Comparison of ENCODE assay signal across 16 cellular contexts in the genomic region with DNA sequence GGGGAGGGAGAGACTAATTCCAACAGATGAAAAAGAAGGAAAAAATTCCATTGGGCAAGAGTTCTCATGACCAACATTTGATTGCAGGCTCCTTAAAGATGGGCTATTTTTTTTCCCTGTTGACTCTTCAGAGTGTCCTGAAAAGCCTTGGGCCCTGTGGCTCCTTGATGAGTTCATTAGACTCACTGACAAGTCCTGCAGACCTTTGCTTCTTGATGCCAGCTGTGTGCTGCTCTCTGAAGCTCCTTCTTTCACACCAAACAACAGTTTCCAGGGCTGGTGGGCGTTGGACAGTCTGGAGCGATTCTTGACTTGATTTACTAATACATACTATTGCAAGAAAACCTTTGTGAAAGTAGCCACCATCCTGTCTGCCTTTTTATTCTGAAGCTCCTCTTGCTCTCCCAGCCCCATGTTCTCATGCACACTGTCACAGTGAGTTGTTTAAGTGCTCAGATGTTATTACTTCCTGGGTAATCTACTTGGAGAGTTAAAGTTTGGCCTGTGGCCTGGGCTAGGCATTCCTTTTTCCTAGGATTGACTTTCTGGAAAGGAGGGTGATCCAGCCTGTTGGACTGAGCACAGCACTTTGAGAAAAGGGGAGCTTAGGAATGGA.
DNase-seq lines count a peak whose midpoint lies in the region; ATAC-seq and TF ChIP-seq lines count a peak whose summit lies in the region.
"Had no signal": no experiment of that assay in that cellular context is flagged by ENCODE, and none has a peak within 500 bp of the region (broad histone marks: within the 10 kb centered on the region; RNA-seq: fewer than 3 reads in every experiment).

No MANE protein-coding gene starts in this region.

- H3K27me3 Mint-ChIP-seq in T-helper 17 cell: no peaks in the 10 kb centered on the region
- H3K27me3 Mint-ChIP-seq in neural progenitor cell (ENCODE audit: insufficient read depth, low read depth): peaks cover 3% of the 10 kb centered on the region
- H3K27me3 Mint-ChIP-seq: type B pancreatic cell had no signal

- TF ChIP-seq CTCF in HEK293 (tag by site-specific recombination; IDR thresholded peaks at IDR 0.05) (no peak), neural progenitor cell (IDR thresholded peaks at IDR 0.05) (no peak)

- H3K27ac Mint-ChIP-seq in T-helper 17 cell (peak overlapping the region; percentile 8), neural progenitor cell (no peak overlapping the region)
- H3K27ac Mint-ChIP-seq: activated CD4-positive, alpha-beta memory T cell treated with anti-CD3 and anti-CD28 coated beads, Interleukin-2, amount 10 ng/mL, durations not matched to agents 7 days and 5 days; type B pancreatic cell had no signal

- H3K27ac ChIP-seq in BLaER1 treated with 17β-estradiol and CSF1 and Interleukin-3, amounts not matched to agents 10 nM and 100 nM: peak overlapping the region in 10 of 11 experiments; percentile 24 to 96 (median 89); a peak in 18 of 22 replicates
- no peak overlapping the region for H3K27ac ChIP-seq in HEK293 (ENCODE audit: extremely low read depth, low read depth, low read length)
- H3K27ac ChIP-seq in neural progenitor cell: no peak overlapping the region
- H3K27ac ChIP-seq: epithelial cell of prostate, VCaP had no signal

- H3K36me3 ChIP-seq in BLaER1 treated with 17β-estradiol and CSF1 and Interleukin-3, amounts not matched to agents 10 nM and 100 nM: no peaks in the 10 kb centered on the region
- H3K36me3 ChIP-seq in HEK293 (ENCODE audit: control insufficient read depth in 2 of 2, insufficient read depth in 1 of 2, low read length in 2 of 2) (no peaks in the 10 kb centered on the region), neural progenitor cell (no peaks in the 10 kb centered on the region)

- H3K4me3 Mint-ChIP-seq in T-helper 17 cell (no peak overlapping the region), neural progenitor cell (no peak overlapping the region)
- H3K4me3 Mint-ChIP-seq: activated CD4-positive, alpha-beta memory T cell treated with anti-CD3 and anti-CD28 coated beads, Interleukin-2, amount 10 ng/mL, durations not matched to agents 7 days and 5 days; activated T-cell treated with anti-CD3 and anti-CD28 coated beads, Interleukin-2, amount 50 U/mL, for 4 hours; type B pancreatic cell had no signal

- CTCF ChIA-PET in HEK293 (lab: Yijun Ruan, JAX): interaction anchor here (0.6 to 2.4 kb wide), 19 partner anchors 8 to 1117 kb away, joined by 3 to 7 read pairs (median 4); no protein-coding TSS in a partner anchor

- H3K9me3 ChIP-seq in BLaER1 treated with 17β-estradiol and CSF1 and Interleukin-3, amounts not matched to agents 10 nM and 100 nM (replicated peaks in 1 of 11): peaks cover 0 to 10% (median 0%) of the 10 kb centered on the region in 11 experiments; a peak in 8 of 22 replicates
- no peaks in the 10 kb centered on the region for H3K9me3 ChIP-seq in HEK293 (ENCODE audit: control insufficient read depth, insufficient read depth, low read depth, low read length)
- no peaks in the 10 kb centered on the region for H3K9me3 ChIP-seq in T-helper 17 cell (ENCODE audit: control insufficient read depth, low read length, poor library complexity, severe bottlenecking)
- no peaks in the 10 kb centered on the region for H3K9me3 ChIP-seq in neural progenitor cell (ENCODE audit: low read depth)

- peak overlapping the region in 1 of 10 experiments; percentile 20; a peak in 3 of 20 replicates for H3K4me3 ChIP-seq in BLaER1 treated with 17β-estradiol and CSF1 and Interleukin-3, amounts not matched to agents 10 nM and 100 nM
- H3K4me3 ChIP-seq in HEK293 (ENCODE audit: low read depth, low read length) (no peak overlapping the region), neural progenitor cell (no peak overlapping the region)

- H3K4me1 Mint-ChIP-seq in T-helper 17 cell (peaks cover 7% of the 10 kb centered on the region), neural progenitor cell (no peaks in the 10 kb centered on the region)

- no peaks in the 10 kb centered on the region for H3K36me3 Mint-ChIP-seq in T-helper 17 cell (ENCODE audit: low read depth)
- H3K36me3 Mint-ChIP-seq in neural progenitor cell: no peaks in the 10 kb centered on the region
- H3K36me3 Mint-ChIP-seq: type B pancreatic cell had no signal

- no peaks in the 10 kb centered on the region for H3K27me3 ChIP-seq in BLaER1 treated with 17β-estradiol and CSF1 and Interleukin-3, amounts not matched to agents 10 nM and 100 nM
- H3K27me3 ChIP-seq in neural progenitor cell: no peaks in the 10 kb centered on the region

- peak overlapping the region in 9 of 11 experiments; percentile 25 to 78 (median 68); a peak in 17 of 22 replicates for H3K9ac ChIP-seq in BLaER1 treated with 17β-estradiol and CSF1 and Interleukin-3, amounts not matched to agents 10 nM and 100 nM
- H3K9ac ChIP-seq in neural progenitor cell: no peak overlapping the region

- no peaks in the 10 kb centered on the region for H3K79me2 ChIP-seq in neural progenitor cell (ENCODE audit: low read depth)

- ATAC-seq in T-helper 17 cell: no peak
- ATAC-seq: activated T-cell treated with anti-CD3 and anti-CD28 coated beads, Interleukin-2, amount 50 U/mL, for 4 hours had no signal

- no peak for DNase-seq in T-helper 17 cell
- DNase-seq in neural progenitor cell (ENCODE audit: low spot score): no peak
- no peak for DNase-seq in NCI-H345 (lab: John Stamatoyannopoulos, UW)
- DNase-seq in dedifferentiated amniotic fluid mesenchymal stem cell (ENCODE audit: extremely low spot score): no peak
- no peak for DNase-seq in effector CD8-positive, alpha-beta T cell (lab: John Stamatoyannopoulos, UW)
- no peak for DNase-seq in NCI-H2171 treated with DMSO at 0.1 percent for 48 hours (lab: John Stamatoyannopoulos, UW)
- DNase-seq: activated CD4-positive, alpha-beta memory T cell treated with anti-CD3 and anti-CD28 coated beads, Interleukin-2, amount 10 ng/mL, durations not matched to agents 7 days and 5 days; activated naive CD4-positive, alpha-beta T cell treated with anti-CD3 and anti-CD28 coated beads, Interleukin-2, amount 50 U/mL, for 16 hours; occipital lobe; stimulated activated naive CD4-positive, alpha-beta T cell treated with Interleukin-2 at 50 U/mL for 16 hours had no signal

- peak overlapping the region; percentile 48 for H2AFZ ChIP-seq in neural progenitor cell (replicated peaks)

- no peaks in the 10 kb centered on the region for H4K20me1 ChIP-seq in BLaER1 treated with 17β-estradiol and CSF1 and Interleukin-3, amounts not matched to agents 10 nM and 100 nM
- H4K20me1 ChIP-seq in neural progenitor cell (ENCODE audit: low read depth): no peaks in the 10 kb centered on the region

- peaks cover 78 to 89% (median 84%) of the 10 kb centered on the region in 10 experiments for H3K4me1 ChIP-seq in BLaER1 treated with 17β-estradiol and CSF1 and Interleukin-3, amounts not matched to agents 10 nM and 100 nM
- peaks cover 11% of the 10 kb centered on the region for H3K4me1 ChIP-seq in HEK293 (ENCODE audit: control insufficient read depth, insufficient read depth, low read length)
- no peaks in the 10 kb centered on the region for H3K4me1 ChIP-seq in neural progenitor cell

- H3F3A ChIP-seq in neural progenitor cell (ENCODE audit: low read depth): no peaks in the 10 kb centered on the region

- H3K9me3 Mint-ChIP-seq in neural progenitor cell: no peaks in the 10 kb centered on the region
- H3K9me3 Mint-ChIP-seq: activated CD4-positive, alpha-beta memory T cell treated with anti-CD3 and anti-CD28 coated beads, Interleukin-2, amount 10 ng/mL, durations not matched to agents 7 days and 5 days; activated T-cell treated with anti-CD3 and anti-CD28 coated beads, Interleukin-2, amount 50 U/mL, for 4 hours; type B pancreatic cell had no signal

- peak overlapping the region; percentile 69 to 89 (median 80) for H3K4me2 ChIP-seq in BLaER1 treated with 17β-estradiol and CSF1 and Interleukin-3, amounts not matched to agents 10 nM and 100 nM
- H3K4me2 ChIP-seq in neural progenitor cell: no peak overlapping the region

- POLR2A ChIA-PET in HEK293 (lab: Yijun Ruan, JAX): interaction anchor here (1.0 to 1.1 kb wide), 2 partner anchors 248 to 252 kb away, joined by 4 read pairs; no protein-coding TSS in a partner anchor

TF ChIP-seq in HEK293, 187 proteins besides CTCF, POLR2A, EP300 and RAD21:
- TF ChIP-seq, protein P1, sequence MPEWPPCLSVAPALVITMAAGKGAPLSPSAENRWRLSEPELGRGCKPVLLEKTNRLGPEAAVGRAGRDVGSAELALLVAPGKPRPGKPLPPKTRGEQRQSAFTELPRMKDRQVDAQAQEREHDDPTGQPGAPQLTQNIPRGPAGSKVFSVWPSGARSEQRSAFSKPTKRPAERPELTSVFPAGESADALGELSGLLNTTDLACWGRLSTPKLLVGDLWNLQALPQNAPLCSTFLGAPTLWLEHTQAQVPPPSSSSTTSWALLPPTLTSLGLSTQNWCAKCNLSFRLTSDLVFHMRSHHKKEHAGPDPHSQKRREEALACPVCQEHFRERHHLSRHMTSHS (tag by site-specific recombination; IDR thresholded peaks at IDR 0.05): no peak
- TF ChIP-seq ZNF560 (tag by site-specific recombination; IDR thresholded peaks at IDR 0.05; ENCODE audit: borderline replicate concordance): no peak
- TF ChIP-seq ZBTB21 (tag by site-specific recombination; IDR thresholded peaks at IDR 0.05): no peak
- TF ChIP-seq ZNF239 (tag by site-specific recombination; IDR thresholded peaks at IDR 0.05): peak; percentile 79; the same call in 1 of the 2 replicates

Comparison
In these comparisons a context has a peak if more than half of its experiments do, and no peak if none do; other contexts are left out.
1. H3K27ac ChIP-seq: peak in BLaER1 treated with 17β-estradiol and CSF1 and Interleukin-3, amounts not matched to agents 10 nM and 100 nM (10 of 11); none in HEK293 (single experiment) and neural progenitor cell (single experiment).